Comparison of ENCODE assay signal across 15 cellular contexts in the genomic region with DNA sequence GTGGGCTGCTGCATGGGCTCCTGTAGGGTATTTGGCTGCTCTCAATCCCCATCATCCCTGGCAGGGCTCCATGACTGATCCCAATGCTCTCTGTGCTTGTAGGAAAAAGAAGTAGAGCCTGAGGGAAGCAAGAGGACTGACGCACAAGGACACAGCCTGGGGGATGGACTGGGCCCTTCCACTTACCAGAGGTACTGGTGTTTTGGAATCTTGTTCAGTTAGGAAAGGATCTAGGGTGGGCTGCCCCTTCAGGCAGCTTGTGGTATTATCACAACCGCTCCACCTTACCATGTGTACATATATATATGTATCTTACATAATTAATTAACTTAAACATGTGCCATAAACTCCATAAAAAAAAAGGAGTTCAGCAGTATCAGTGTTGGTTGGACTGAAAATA. TPM values are rescaled to one million over a fixed set of nuclear protein-coding genes. Genes with fewer than 3 reads are reported as not detected.
DNase-seq lines count a peak whose midpoint lies in the region; ATAC-seq, FAIRE-seq and TF ChIP-seq lines count a peak whose summit lies in the region.
"Had no signal": no experiment of that assay in that cellular context is flagged by ENCODE, and none has a peak within 500 bp of the region (broad histone marks: within the 10 kb centered on the region; RNA-seq: fewer than 3 reads in every experiment).

No MANE protein-coding gene starts in this region.

- no peaks in the 10 kb centered on the region for H3K9me2 ChIP-seq in DOHH2 (replicated peaks; ENCODE audit: control insufficient read depth, low read length)

- H3K4me1 Mint-ChIP-seq in mesothelial cell of epicardium, result peaks cover 3% of the 10 kb centered on the region
- no peaks in the 10 kb centered on the region for H3K4me1 Mint-ChIP-seq in activated CD4-positive, alpha-beta memory T cell treated with anti-CD3 and anti-CD28 coated beads for 36 hours (ENCODE audit: low read depth)

- H4K20me1 ChIP-seq in DOHH2 (ENCODE audit: control insufficient read depth, insufficient read depth, low read depth, low read length), result no peaks in the 10 kb centered on the region
- no peaks in the 10 kb centered on the region for H4K20me1 ChIP-seq in K562 (replicated peaks; ENCODE audit: control insufficient read depth, insufficient read depth, low read length)

- H3K36me3 Mint-ChIP-seq in mesothelial cell of epicardium, result peaks cover 1% of the 10 kb centered on the region
- H3K36me3 Mint-ChIP-seq in activated CD4-positive, alpha-beta memory T cell treated with anti-CD3 and anti-CD28 coated beads for 36 hours, result peaks cover 11% of the 10 kb centered on the region

- FAIRE-seq in K562 (lab: Jason Lieb, UNC), result peak; percentile 19

- CTCF ChIA-PET in K562 (lab: Yijun Ruan, JAX; ENCODE audit: low intra/inter-chr PET ratio), result no interaction called here
- CTCF ChIA-PET in activated CD4-positive, alpha-beta memory T cell treated with anti-CD3 and anti-CD28 coated beads for 36 hours (lab: Charles Lee), result interaction anchor here (0.6 to 1.6 kb wide), 6 partner anchors 20 to 90 kb away, joined by 3 to 10 read pairs (median 4); no protein-coding TSS in a partner anchor

- TF ChIP-seq POLR2A in K562 (conservative IDR thresholded peaks at IDR 0.05) (no peak), ovary (IDR thresholded peaks at IDR 0.05) (no peak)

- H3K27me3 Mint-ChIP-seq in mesothelial cell of epicardium (ENCODE audit: low read depth), result no peaks in the 10 kb centered on the region
- H3K27me3 Mint-ChIP-seq in activated CD4-positive, alpha-beta memory T cell treated with anti-CD3 and anti-CD28 coated beads for 36 hours, result no peaks in the 10 kb centered on the region

- 9% methylated on average over 2 of the region's 2 CpGs for WGBS in K562 (ENCODE audit: insufficient coverage, low coverage, missing lambda C conversion rate)
- 62 to 77% (median 71%) methylated on average over 2 of the region's 2 CpGs for WGBS in ovary, 3 donors

- H3K27ac ChIP-seq in DOHH2 (ENCODE audit: low read depth, low read length), result no peak overlapping the region
- no peak overlapping the region for H3K27ac ChIP-seq in K562 (ENCODE audit: extremely low read depth, low read depth, low read length)
- H3K27ac ChIP-seq in ovary, result no peak overlapping the region
- H3K27ac ChIP-seq: vagina had no signal

- H3K27me3 ChIP-seq in DOHH2 (ENCODE audit: control insufficient read depth, low read length), result no peaks in the 10 kb centered on the region
- H3K27me3 ChIP-seq in K562 (ENCODE audit: control insufficient read depth in 2 of 2, insufficient read depth in 2 of 2, low read length in 2 of 2), result no peaks in the 10 kb centered on the region
- no peaks in the 10 kb centered on the region for H3K27me3 ChIP-seq in ovary
- H3K27me3 ChIP-seq: vagina had no signal

- H3K79me2 ChIP-seq in DOHH2 (ENCODE audit: control insufficient read depth, low read length), result no peaks in the 10 kb centered on the region
- H3K79me2 ChIP-seq in K562 (ENCODE audit: control insufficient read depth, insufficient read depth, low read length), result no peaks in the 10 kb centered on the region

- peaks cover 4% of the 10 kb centered on the region for H3K9me3 Mint-ChIP-seq in mesothelial cell of epicardium
- no peaks in the 10 kb centered on the region for H3K9me3 Mint-ChIP-seq in activated CD4-positive, alpha-beta memory T cell treated with anti-CD3 and anti-CD28 coated beads for 36 hours

- TF ChIP-seq RAD21 in K562 (CRISPR knock-in tag; conservative IDR thresholded peaks at IDR 0.05 in 1 of 2, IDR thresholded peaks at IDR 0.05 in 1 of 2), result no peak

- H3K4me2 ChIP-seq in DOHH2 (ENCODE audit: low read length) (no peak overlapping the region), K562 (ENCODE audit: insufficient read depth, low read length) (no peak overlapping the region)

- no peak overlapping the region for H3K9ac ChIP-seq in K562 (ENCODE audit: insufficient read depth in 1 of 2, low read depth in 2 of 2, low read length in 2 of 2)

- DNase-seq in HT1080 (ENCODE audit: low read depth) (peak; percentile 20), K562 (ENCODE audit: extremely low read depth in 1 of 4, low spot score in 3 of 4) (peak in 2 of 4 experiments; percentile 25 to 36), mesothelial cell of epicardium (ENCODE audit: low spot score in 2 of 2, unreplicated experiment in 2 of 2) (no peak), DMS153 (lab: John Stamatoyannopoulos, UW) (no peak), omental fat pad (ENCODE audit: low spot score) (no peak), ovary (no peak)
- no peak for DNase-seq in activated CD4-positive, alpha-beta memory T cell treated with anti-CD3 and anti-CD28 coated beads for 36 hours
- DNase-seq: activated CD4-positive, CD25-positive, alpha-beta regulatory T cell treated with anti-CD3 and anti-CD28 coated beads, Interleukin-2, amount 50 U/mL, for 72 hours; DMS79 treated with DMSO at 0.1 percent for 48 hours; NCI-H2171 treated with DMSO at 0.1 percent for 48 hours; SIG-M5 had no signal

- BruUV-seq in K562 (replicated peaks; lab: Mats Ljungman, UMichigan), result no TSS peak

- in situ Hi-C loops in K562 (cut with MboI), result no loop called here

- H3K27ac Mint-ChIP-seq in mesothelial cell of epicardium, result no peak overlapping the region
- H3K27ac Mint-ChIP-seq in activated CD4-positive, alpha-beta memory T cell treated with anti-CD3 and anti-CD28 coated beads for 36 hours, result no peak overlapping the region

- TF ChIP-seq EP300 in K562 (IDR thresholded peaks at IDR 0.05; ENCODE audit: low read length), result no peak
- no peak for TF ChIP-seq EP300 in ovary (IDR thresholded peaks at IDR 0.05)

- ATAC-seq in K562 (peak; percentile 89), omental fat pad (ENCODE audit: low FRiP score) (no peak)

- POLR2A ChIA-PET in K562 (lab: Yijun Ruan, JAX), result no interaction called here
- POLR2A ChIA-PET in activated CD4-positive, alpha-beta memory T cell treated with anti-CD3 and anti-CD28 coated beads for 36 hours (lab: Charles Lee), result no interaction called here

- H3K9me1 ChIP-seq in K562 (ENCODE audit: control insufficient read depth, insufficient read depth, low read length), result no peaks in the 10 kb centered on the region

- H3K4me3 ChIP-seq in DOHH2 (ENCODE audit: low read length), result no peak overlapping the region
- H3K4me3 ChIP-seq in K562, result no peak overlapping the region
- no peak overlapping the region for H3K4me3 ChIP-seq in ovary
- H3K4me3 ChIP-seq: vagina had no signal

- H3K9me3 ChIP-seq in DOHH2 (ENCODE audit: control insufficient read depth, insufficient read depth, low read length), result no peaks in the 10 kb centered on the region
- no peaks in the 10 kb centered on the region for H3K9me3 ChIP-seq in K562 (replicated peaks; ENCODE audit: control insufficient read depth, insufficient read depth, low read depth, low read length)
- H3K9me3 ChIP-seq in ovary, result no peaks in the 10 kb centered on the region
- H3K9me3 ChIP-seq: vagina had no signal

- H3K4me1 ChIP-seq in DOHH2 (ENCODE audit: control insufficient read depth, low read length) (no peaks in the 10 kb centered on the region), K562 (replicated peaks in 1 of 2; ENCODE audit: control insufficient read depth in 2 of 2, insufficient read depth in 2 of 2, low read length in 2 of 2) (no peaks in the 10 kb centered on the region), ovary (ENCODE audit: insufficient read depth) (no peaks in the 10 kb centered on the region)
- H3K4me1 ChIP-seq: vagina had no signal

- intact Hi-C loops in K562 (cut with micrococcal nuclease) (no loop called here), ovary (cut with DNase I) (no loop called here)
- intact Hi-C loops in activated CD4-positive, alpha-beta memory T cell treated with anti-CD3 and anti-CD28 coated beads for 36 hours (cut with micrococcal nuclease), result no loop called here

- TF ChIP-seq CTCF in DOHH2 (IDR thresholded peaks at IDR 0.05; ENCODE audit: low read depth, low read length, poor library complexity, severe bottlenecking) (peak; percentile 58), K562 (IDR thresholded peaks at IDR 0.05 in 2 of 3, conservative IDR thresholded peaks at IDR 0.05 in 1 of 3; ENCODE audit: insufficient read depth in 2 of 3, low read depth in 1 of 3, low read length in 3 of 3) (peak in 2 of 3 experiments; percentile 29 to 49; a peak in 3 of 6 replicates), mesothelial cell of epicardium (IDR thresholded peaks at IDR 0.05; ENCODE audit: unreplicated experiment) (peak; percentile 53), omental fat pad (IDR thresholded peaks at IDR 0.05) (no peak), ovary (IDR thresholded peaks at IDR 0.05) (no peak)

- no peak overlapping the region for H2AFZ ChIP-seq in K562 (ENCODE audit: low read depth, low read length)

- no peaks in the 10 kb centered on the region for H3K36me3 ChIP-seq in DOHH2 (ENCODE audit: control insufficient read depth, low read length)
- no peaks in the 10 kb centered on the region for H3K36me3 ChIP-seq in K562 (ENCODE audit: control insufficient read depth, insufficient read depth, low read length)
- H3K36me3 ChIP-seq in ovary, result no peaks in the 10 kb centered on the region
- H3K36me3 ChIP-seq: vagina had no signal

- H3F3A ChIP-seq in DOHH2 (ENCODE audit: control insufficient read depth, insufficient read depth), result no peaks in the 10 kb centered on the region

- H3K4me3 Mint-ChIP-seq in mesothelial cell of epicardium, result no peak overlapping the region
- no peak overlapping the region for H3K4me3 Mint-ChIP-seq in activated CD4-positive, alpha-beta memory T cell treated with anti-CD3 and anti-CD28 coated beads for 36 hours

RNA-seq across cellular contexts. Expression of gene SLC28A2, which starts 1.3 kb away (rescaled TPM):
- total RNA-seq in HT1080 (2014; rRNA removed; shearing (Covaris generic)), result 0.08 TPM in 1 of 2 replicates, not detected in the other
- polyA plus RNA-seq in HT1080 (2015; cell fraction: cytosol; rRNA removed), result not detected in 2 replicates
- polyA plus RNA-seq in HT1080 (2015; cell fraction: nucleus; rRNA removed), result not detected in 2 replicates
- not detected in 2 replicates for total RNA-seq in K562 (2011; cell fraction: chromatin; rRNA removed; ENCODE audit: low replicate concordance)
- total RNA-seq in K562 (2011; cell fraction: nucleolus; rRNA removed), result not detected in 2 replicates
- not detected in 2 replicates for total RNA-seq in K562 (2011; cell fraction: nucleoplasm; rRNA removed)
- total RNA-seq in K562 (2014; rRNA removed) (not detected in 2 replicates), K562 (2014; rRNA removed; fragmentation: Illumina TruSeq; extraction: Trizol) (not detected in 2 replicates), K562 (2015; rRNA removed; fragmentation: Illumina TruSeq; extraction: Trizol) (not detected in 2 replicates), K562 (2021) (not detected in 2 replicates), mesothelial cell of epicardium (not detected in 3 replicates), omental fat pad (not detected), ovary (under 1 TPM in 3 of 7 donors, not detected in 4; 0.12 to 0.31 (median 0.17) TPM)
- polyA plus RNA-seq in K562 (2011; rRNA removed) (not detected in 2 replicates), K562 (2014; fragmentation: Illumina TruSeq; extraction: Trizol) (not detected in 2 replicates), K562 (2014; fragmentation: Nextera tagmentation; extraction: Ambion mirVana) (under 1 TPM; 0.03 to 0.04 TPM), K562 (2014; rRNA removed) (not detected in 2 replicates), ovary (under 1 TPM in 1 of 2 donors, not detected in 1; 0.06 TPM)
- not detected in 2 replicates for polyA plus RNA-seq in K562 (2011; cell fraction: cytosol; rRNA removed)
- polyA plus RNA-seq in K562 (2011; cell fraction: nucleus; rRNA removed), result not detected in 2 replicates
- 0.06 and 0.07 TPM in 2 replicates for polyA plus RNA-seq in K562 (2012)
- polyA minus RNA-seq in K562 (2011; rRNA and poly(A)+ RNA removed), result not detected in 2 replicates
- polyA minus RNA-seq in K562 (2011; cell fraction: cytosol; rRNA and poly(A)+ RNA removed), result not detected in 2 replicates
- polyA minus RNA-seq in K562 (2011; cell fraction: nucleus; rRNA and poly(A)+ RNA removed), result not detected in 2 replicates
- total RNA-seq in activated CD4-positive, alpha-beta memory T cell treated with anti-CD3 and anti-CD28 coated beads for 36 hours, result not detected
- total RNA-seq: dermis microvascular lymphatic vessel endothelial cell, skeletal muscle tissue, vagina had no signal

Comparison
In these comparisons a context has a peak if more than half of its experiments do, and no peak if none do; other contexts are left out.
1. CTCF ChIP-seq: peak in DOHH2 (single experiment), K562 (2 of 3) and mesothelial cell of epicardium (single experiment); none in omental fat pad (0 of 3) and ovary (0 of 3).